Comparison of ENCODE assay signal across 1 cellular context in genomic region chr3:181713300-181713647, GRCh38.
TF ChIP-seq lines count a peak whose summit lies in the region.

No MANE protein-coding gene starts in this region.

TF ChIP-seq in H1, 55 proteins besides CTCF, POLR2A, EP300 and RAD21:
- peak; percentile 48; the same call in 1 of the 2 replicates for TF ChIP-seq CHD1 (IDR thresholded peaks at IDR 0.05; ENCODE audit: low read depth, low read length)
- no peak for TF ChIP-seq BACH1 (IDR thresholded peaks at IDR 0.05; ENCODE audit: low read length)
